8 cellular contexts compared by ENCODE assay signal in genomic region chr7:141558544-141559183, GRCh38.
A peak's percentile ranks its signal among the peaks of the same experiment; 100 is the strongest.
DNase-seq lines count a peak whose midpoint lies in the region; ATAC-seq and FAIRE-seq lines count a peak whose summit lies in the region.

No MANE protein-coding gene starts in this region.

- DNase-seq in HCEC 1CT (peak; percentile 56), NCI-H1694 treated with DMSO at 0.1 percent for 48 hours (lab: John Stamatoyannopoulos, UW) (peak; percentile 72), cerebellar cortex (ENCODE audit: low spot score) (peak; percentile 85), globus pallidus (ENCODE audit: low spot score) (no peak), NCI-H128 (lab: John Stamatoyannopoulos, UW; ENCODE audit: unreplicated experiment) (no peak), urothelium cell line (ENCODE audit: low spot score) (no peak), retina (no peak)

- FAIRE-seq in urothelium cell line (lab: Jason Lieb, UNC), result no peak

- peak; percentile 80 for ATAC-seq in GM18517 (IDR thresholded peaks at IDR 0.05; ENCODE audit: unreplicated experiment)

Comparison
In these comparisons a context has a peak if more than half of its experiments do, and no peak if none do; other contexts are left out.
1. DNase-seq: peak in HCEC 1CT (single experiment), NCI-H1694 treated with DMSO at 0.1 percent for 48 hours (single experiment) and cerebellar cortex (single experiment); none in globus pallidus (single experiment), NCI-H128 (single experiment), urothelium cell line (single experiment) and retina (single experiment).